Comparison of ENCODE assay signal across 8 cellular contexts in genomic region chr13:40788540-40789274, GRCh38. TPM values are rescaled to one million over a fixed set of nuclear protein-coding genes. Genes with fewer than 3 reads are reported as not detected.
A peak's percentile ranks its signal among the peaks of the same experiment; 100 is the strongest.
DNase-seq lines count a peak whose midpoint lies in the region; ATAC-seq and TF ChIP-seq lines count a peak whose summit lies in the region.
"Not testable (repeated sequence)": the region's sequence is repeated elsewhere in the genome, so short reads cannot be mapped to it uniquely, and the experiment has no call there.

No MANE protein-coding gene starts in this region.

- WGBS in body of pancreas, 2 donors = 44 to 64% methylated on average over 15 to 18 of the region's 18 CpGs
- 59% methylated on average over 18 of the region's 18 CpGs for WGBS in lower leg skin, 2 donors
- WGBS in trophoblast cell (ENCODE audit: extremely low coverage, insufficient coverage, insufficient read length) = no CpG with 5 or more reads among the region's 18 CpGs
- WGBS in transverse colon (ENCODE audit: low coverage in 1 of 2), 2 donors = 47 to 65% methylated on average over 5 to 17 of the region's 18 CpGs

- H3K27me3 ChIP-seq in Loucy (ENCODE audit: insufficient read depth, low read length, poor library complexity, severe bottlenecking); body of pancreas; trophoblast cell (ENCODE audit: insufficient read depth, low read length); transverse colon: not testable (repeated sequence)

- H3K23ac ChIP-seq in trophoblast cell (ENCODE audit: low read length) = not testable (repeated sequence)

- peak overlapping the region; percentile 98 for H4K8ac ChIP-seq in trophoblast cell (ENCODE audit: low read depth, low read length)

- DNase-seq in Caki2 (ENCODE audit: low read depth) (peak; percentile 10), trophoblast cell (peak; percentile 88 to 93)
- not testable (repeated sequence) for DNase-seq in body of pancreas; fibroblast of mammary gland (ENCODE audit: low read depth); lower leg skin (ENCODE audit: low spot score in 2 of 2); transverse colon

- peak overlapping the region; percentile 63 for H4K91ac ChIP-seq in trophoblast cell (ENCODE audit: low read depth, low read length)

- peak overlapping the region; percentile 69 for H2BK5ac ChIP-seq in trophoblast cell (ENCODE audit: low read depth, low read length, poor library complexity)

- TF ChIP-seq CTCF in Loucy (conservative IDR thresholded peaks at IDR 0.05; ENCODE audit: low read length); WI38 (IDR thresholded peaks at IDR 0.05; ENCODE audit: low read depth, low read length); body of pancreas (IDR thresholded peaks at IDR 0.05); fibroblast of mammary gland (conservative IDR thresholded peaks at IDR 0.05; ENCODE audit: control insufficient read depth, insufficient read depth, low read depth, low read length); lower leg skin (IDR thresholded peaks at IDR 0.05); transverse colon (IDR thresholded peaks at IDR 0.05): not testable (repeated sequence)

- H3K9me2 ChIP-seq in Loucy (replicated peaks; ENCODE audit: low read depth, low read length) = not testable (repeated sequence)

- in situ Hi-C loops in Caki2 (cut with HindIII; ENCODE audit: low pct_unique_long_range_greater_than_20kb, low sequenced_read_pairs) = not testable (repeated sequence)
- in situ Hi-C loops in transverse colon (cut with MboI; ENCODE audit: low pct_ligation_motif_present in 1 of 4, low pct_unique_long_range_greater_than_20kb in 1 of 4, low sequenced_read_pairs in 3 of 4) = loop anchor here in 3 of 4 donors (25.0 kb wide), 3 partner anchors 199 to 449 kb away; partner anchors contain the start of gene WBP4 (in 1 of the 3)

- TF ChIP-seq EP300 in transverse colon (IDR thresholded peaks at IDR 0.05; ENCODE audit: low read depth) = not testable (repeated sequence)

- peak overlapping the region; percentile 77 for H3K4me3 ChIP-seq in Loucy (ENCODE audit: low read length, poor library complexity, severe bottlenecking)
- H3K4me3 ChIP-seq in WI38 (ENCODE audit: low read depth, low read length) = peak overlapping the region; percentile 69
- H3K4me3 ChIP-seq in body of pancreas = peak overlapping the region in 1 of 2 donors; percentile 12
- H3K4me3 ChIP-seq in fibroblast of mammary gland (ENCODE audit: control insufficient read depth, low read depth, low read length) = peak overlapping the region; percentile 52
- H3K4me3 ChIP-seq in lower leg skin (ENCODE audit: low read depth, poor library complexity, severe bottlenecking) = peak overlapping the region; percentile 57
- H3K4me3 ChIP-seq in trophoblast cell (ENCODE audit: low read depth, low read length) = peak overlapping the region; percentile 83
- peak overlapping the region; percentile 52 to 78 (median 65) for H3K4me3 ChIP-seq in transverse colon

- not testable (repeated sequence) for H3K9me3 ChIP-seq in Loucy (ENCODE audit: insufficient read depth, low read depth, low read length); body of pancreas; trophoblast cell (ENCODE audit: insufficient read depth, low read depth, low read length); transverse colon

- peak; percentile 3 for ATAC-seq in body of pancreas

- peak overlapping the region; percentile 96 for H3K18ac ChIP-seq in trophoblast cell (ENCODE audit: low read length)

- intact Hi-C loops in body of pancreas (cut with DNase I); lower leg skin (cut with DNase I; ENCODE audit: low total_unique reads); transverse colon (cut with DNase I; ENCODE audit: low total_unique reads): not testable (repeated sequence)

- peak overlapping the region; percentile 67 for H2AK5ac ChIP-seq in trophoblast cell (ENCODE audit: low read length)

- peak overlapping the region; percentile 58 for H3K4ac ChIP-seq in trophoblast cell (ENCODE audit: low read depth, low read length)

- H2BK120ac ChIP-seq in trophoblast cell (ENCODE audit: insufficient read depth, low read length, poor library complexity) = peak overlapping the region; percentile 68

- H2BK12ac ChIP-seq in trophoblast cell (ENCODE audit: low read length) = not testable (repeated sequence)

- not testable (repeated sequence) for H3K36me3 ChIP-seq in Loucy (ENCODE audit: insufficient read depth, low read length); body of pancreas (replicated peaks in 1 of 2; ENCODE audit: insufficient read depth in 1 of 2, low read depth in 2 of 2); trophoblast cell (ENCODE audit: control insufficient read depth in 1 of 2, insufficient read depth in 2 of 2, low read length in 2 of 2); transverse colon

- H3K14ac ChIP-seq in trophoblast cell (ENCODE audit: low read length) = peak overlapping the region; percentile 97

- H3K27ac ChIP-seq in body of pancreas (peak overlapping the region; percentile 75 to 91 (median 87)), trophoblast cell (ENCODE audit: low read depth, low read length) (peak overlapping the region; percentile 85), transverse colon (peak overlapping the region; percentile 87 to 92 (median 88))

- H3K79me2 ChIP-seq in Loucy (ENCODE audit: insufficient read depth, low read length) = peaks cover 14% of the 10 kb centered on the region
- not testable (repeated sequence) for H3K79me2 ChIP-seq in trophoblast cell (ENCODE audit: control insufficient read depth, insufficient read depth, low read length, poor library complexity)

- H3K4me2 ChIP-seq in Loucy (ENCODE audit: low read depth, low read length, poor library complexity, severe bottlenecking) (peak overlapping the region; percentile 86), trophoblast cell (ENCODE audit: low read length) (peak overlapping the region; percentile 97)

- peaks cover 14% of the 10 kb centered on the region for H3F3A ChIP-seq in Loucy (ENCODE audit: low read depth)

- H3K4me1 ChIP-seq in Loucy (ENCODE audit: insufficient read depth, low read length, poor library complexity, severe bottlenecking); trophoblast cell (ENCODE audit: control insufficient read depth in 1 of 2, insufficient read depth in 2 of 2, low read length in 2 of 2): not testable (repeated sequence)
- H3K4me1 ChIP-seq in body of pancreas (peaks cover 37% of the 10 kb centered on the region), transverse colon (peaks cover 5 to 13% (median 10%) of the 10 kb centered on the region in 4 donors)

- H2AFZ ChIP-seq in Loucy (ENCODE audit: low read length) = peak overlapping the region; percentile 87
- peak overlapping the region; percentile 92 for H2AFZ ChIP-seq in trophoblast cell (ENCODE audit: insufficient read depth, low read length, poor library complexity)

- H3K9ac ChIP-seq in Loucy (ENCODE audit: low read depth, low read length, poor library complexity, severe bottlenecking) (peak overlapping the region; percentile 89), trophoblast cell (ENCODE audit: low read length) (peak overlapping the region; percentile 89)

- not testable (repeated sequence) for H3K79me1 ChIP-seq in trophoblast cell (ENCODE audit: low read length)

- H4K20me1 ChIP-seq in Loucy (ENCODE audit: insufficient read depth, low read length, poor library complexity, severe bottlenecking) = not testable (repeated sequence)

- not testable (repeated sequence) for TF ChIP-seq POLR2A in body of pancreas (IDR thresholded peaks at IDR 0.05); lower leg skin (IDR thresholded peaks at IDR 0.05); transverse colon (IDR thresholded peaks at IDR 0.05)

- H4K12ac ChIP-seq in trophoblast cell (ENCODE audit: low read depth, low read length) = peak overlapping the region; percentile 99

RNA-seq across cellular contexts. Expression of gene SLC25A15, which starts 0.7 kb away (rescaled TPM):
- 26.4 and 26.7 TPM in 2 replicates for total RNA-seq in Caki2 (2014; rRNA removed; shearing (Covaris generic); ENCODE audit: low replicate concordance)
- total RNA-seq in body of pancreas = 10 to 100 TPM in 1 of 2 donors, 1 to 10 TPM in 1; 4.6 to 27.8 TPM
- 1 to 10 TPM; 3.7 to 9.1 (median 6.8) TPM for total RNA-seq in lower leg skin
- polyA plus RNA-seq in trophoblast cell (2013) = 7.2 and 7.5 TPM in 2 replicates
- total RNA-seq in transverse colon = 10 to 100 TPM in 2 of 4 donors, 1 to 10 TPM in 2; 3.0 to 30.6 (median 10.1) TPM

RNA-seq across cellular contexts. Expression of gene MRPS31, which starts 17.7 kb away (rescaled TPM):
- 11.7 and 16.3 TPM in 2 replicates for total RNA-seq in Caki2 (2014; rRNA removed; shearing (Covaris generic); ENCODE audit: low replicate concordance)
- total RNA-seq in body of pancreas (10 to 100 TPM; 10.9 to 11.9 TPM), lower leg skin (10 to 100 TPM; 11.0 to 22.5 (median 16.0) TPM), transverse colon (10 to 100 TPM; 16.1 to 50.2 (median 25.0) TPM)
- polyA plus RNA-seq in trophoblast cell (2013) = 27.5 and 29.6 TPM in 2 replicates
